9 cellular contexts compared by ENCODE assay signal in genomic region chr19:12777217-12778019, GRCh38. TPM values are rescaled to one million over a fixed set of nuclear protein-coding genes. Genes with fewer than 3 reads are reported as not detected.
DNase-seq lines count a peak whose midpoint lies in the region; ATAC-seq and TF ChIP-seq lines count a peak whose summit lies in the region.
"Had no signal": no experiment of that assay in that cellular context is flagged by ENCODE, and none has a peak within 500 bp of the region (broad histone marks: within the 10 kb centered on the region; RNA-seq: fewer than 3 reads in every experiment).

No MANE protein-coding gene starts in this region.

- H3K36me3 ChIP-seq in OCI-LY1 (ENCODE audit: insufficient read depth, low read length) (no peaks in the 10 kb centered on the region), mucosa of rectum (ENCODE audit: control insufficient read depth in 2 of 2, insufficient read depth in 2 of 2, low read length in 2 of 2) (no peaks in the 10 kb centered on the region)

- peak; percentile 96 for TF ChIP-seq CTCF in OCI-LY1 (IDR thresholded peaks at IDR 0.05; ENCODE audit: low read length)

- peaks cover 7% of the 10 kb centered on the region; the same call in 1 of the 2 replicates for H3F3A ChIP-seq in OCI-LY1 (ENCODE audit: insufficient read depth, low read length)

- H3K4me3 ChIP-seq in OCI-LY1 (ENCODE audit: low read depth, low read length, poor library complexity, severe bottlenecking) (peak overlapping the region; percentile 61), mucosa of rectum (ENCODE audit: low read length in 2 of 2) (peak overlapping the region; percentile 69 to 87)

- H2AFZ ChIP-seq in OCI-LY1 (ENCODE audit: low read length): no peak overlapping the region

- H3K27me3 ChIP-seq in OCI-LY1 (ENCODE audit: insufficient read depth, low read length) (no peaks in the 10 kb centered on the region), mucosa of rectum (ENCODE audit: control insufficient read depth in 2 of 2, insufficient read depth in 2 of 2, low read length in 2 of 2) (no peaks in the 10 kb centered on the region)

- H3K9me2 ChIP-seq in OCI-LY1 (ENCODE audit: low read depth, low read length): no peaks in the 10 kb centered on the region

- peak; percentile 75 for DNase-seq in EH (ENCODE audit: low read depth)
- DNase-seq in HUDEP-2 (lab: John Stamatoyannopoulos, UW; ENCODE audit: unreplicated experiment in 76 of 76): peak in 65 of 76 experiments; percentile 32 to 86 (median 69)
- DNase-seq in activated T-cell treated with anti-CD3 and anti-CD28 coated beads, Interleukin-2, amount 50 U/mL, for 4 hours: peak; percentile 82
- DNase-seq in stimulated activated CD8-positive, alpha-beta memory T cell treated with anti-CD3 and anti-CD28 coated beads, Interleukin-7, amount 100 ng/mL, for 24 hours (ENCODE audit: low read depth): peak; percentile 69

- H3K36me3 Mint-ChIP-seq in activated T-cell treated with anti-CD3 and anti-CD28 coated beads, Interleukin-2, amount 50 U/mL, for 4 hours (ENCODE audit: insufficient read depth): no peaks in the 10 kb centered on the region

- H4K20me1 ChIP-seq in OCI-LY1 (ENCODE audit: insufficient read depth, low read length): no peaks in the 10 kb centered on the region

- H3K4me3 Mint-ChIP-seq in activated T-cell treated with anti-CD3 and anti-CD28 coated beads, Interleukin-2, amount 50 U/mL, for 4 hours: peak overlapping the region; percentile 83

- H3K4me1 Mint-ChIP-seq in activated T-cell treated with anti-CD3 and anti-CD28 coated beads, Interleukin-2, amount 50 U/mL, for 4 hours (ENCODE audit: low read depth): peaks cover 36% of the 10 kb centered on the region

- no peaks in the 10 kb centered on the region for H3K79me2 ChIP-seq in OCI-LY1 (ENCODE audit: insufficient read depth, low read length)

- peak overlapping the region; percentile 80 for H3K4me2 ChIP-seq in OCI-LY1 (ENCODE audit: low read length)

- H3K9ac ChIP-seq in OCI-LY1 (ENCODE audit: low read length): peak overlapping the region; percentile 63
- H3K9ac ChIP-seq in mucosa of rectum (ENCODE audit: low read depth in 1 of 2, low read length in 2 of 2): peak overlapping the region; percentile 80 to 94

- H3K9me3 Mint-ChIP-seq in activated T-cell treated with anti-CD3 and anti-CD28 coated beads, Interleukin-2, amount 50 U/mL, for 4 hours: no peaks in the 10 kb centered on the region

- no peaks in the 10 kb centered on the region for H3K27me3 Mint-ChIP-seq in activated T-cell treated with anti-CD3 and anti-CD28 coated beads, Interleukin-2, amount 50 U/mL, for 4 hours (ENCODE audit: low read depth)

- no peaks in the 10 kb centered on the region for H3K9me3 ChIP-seq in OCI-LY1 (ENCODE audit: low read length)
- H3K9me3 ChIP-seq in mucosa of rectum (ENCODE audit: control insufficient read depth in 2 of 2, low read length in 2 of 2): no peaks in the 10 kb centered on the region

- ATAC-seq in activated T-cell treated with anti-CD3 and anti-CD28 coated beads, Interleukin-2, amount 50 U/mL, for 4 hours: peak; percentile 47 to 48
- ATAC-seq in esophagus mucosa (peak; percentile 30), GM18511 (IDR thresholded peaks at IDR 0.05; ENCODE audit: unreplicated experiment) (no peak)

- H3K4me1 ChIP-seq in OCI-LY1 (ENCODE audit: insufficient read depth, low read length, severe bottlenecking): peaks cover 39% of the 10 kb centered on the region
- peaks cover 31 to 38% of the 10 kb centered on the region in 2 donors for H3K4me1 ChIP-seq in mucosa of rectum (ENCODE audit: control insufficient read depth in 2 of 2, insufficient read depth in 2 of 2, low read length in 2 of 2)

- H3K27ac ChIP-seq in OCI-LY1 (ENCODE audit: low read depth, low read length, poor library complexity, severe bottlenecking): no peak overlapping the region
- H3K27ac ChIP-seq in mucosa of rectum (ENCODE audit: low read depth in 2 of 2, low read length in 2 of 2): peak overlapping the region; percentile 85 to 97

RNA-seq across cellular contexts. Expression of gene HOOK2, which starts 2.1 kb away (rescaled TPM):
- total RNA-seq in activated T-cell treated with anti-CD3 and anti-CD28 coated beads, Interleukin-2, amount 50 U/mL, for 4 hours: 1 to 10 TPM; 5.9 to 8.4 (median 6.0) TPM
- 38.2 TPM for total RNA-seq in esophagus mucosa

RNA-seq across cellular contexts. Expression of gene JUNB, which starts 13.9 kb away (rescaled TPM):
- total RNA-seq in activated T-cell treated with anti-CD3 and anti-CD28 coated beads, Interleukin-2, amount 50 U/mL, for 4 hours: 100 to 1,000 TPM; 261 to 295 (median 287) TPM
- 267 TPM for total RNA-seq in esophagus mucosa

RNA-seq across cellular contexts. Expression of gene PRDX2, which starts 24.2 kb away (rescaled TPM):
- 100 to 1,000 TPM; 185 to 224 (median 211) TPM for total RNA-seq in activated T-cell treated with anti-CD3 and anti-CD28 coated beads, Interleukin-2, amount 50 U/mL, for 4 hours
- 304 TPM for total RNA-seq in esophagus mucosa

RNA-seq across cellular contexts. Expression of gene THSD8, which starts 24.5 kb away (rescaled TPM):
- total RNA-seq in activated T-cell treated with anti-CD3 and anti-CD28 coated beads, Interleukin-2, amount 50 U/mL, for 4 hours: 10 to 100 TPM; 10.3 to 18.8 (median 12.6) TPM
- total RNA-seq in esophagus mucosa: 9.7 TPM
- total RNA-seq: glomerular endothelial cell had no signal

RNA-seq across cellular contexts. Expression of gene BEST2, which starts 25.8 kb away (rescaled TPM):
- total RNA-seq in activated T-cell treated with anti-CD3 and anti-CD28 coated beads, Interleukin-2, amount 50 U/mL, for 4 hours: not detected
- not detected for total RNA-seq in esophagus mucosa
- total RNA-seq: glomerular endothelial cell had no signal
